Comparison of ENCODE assay signal across 8 cellular contexts in the genomic region with DNA sequence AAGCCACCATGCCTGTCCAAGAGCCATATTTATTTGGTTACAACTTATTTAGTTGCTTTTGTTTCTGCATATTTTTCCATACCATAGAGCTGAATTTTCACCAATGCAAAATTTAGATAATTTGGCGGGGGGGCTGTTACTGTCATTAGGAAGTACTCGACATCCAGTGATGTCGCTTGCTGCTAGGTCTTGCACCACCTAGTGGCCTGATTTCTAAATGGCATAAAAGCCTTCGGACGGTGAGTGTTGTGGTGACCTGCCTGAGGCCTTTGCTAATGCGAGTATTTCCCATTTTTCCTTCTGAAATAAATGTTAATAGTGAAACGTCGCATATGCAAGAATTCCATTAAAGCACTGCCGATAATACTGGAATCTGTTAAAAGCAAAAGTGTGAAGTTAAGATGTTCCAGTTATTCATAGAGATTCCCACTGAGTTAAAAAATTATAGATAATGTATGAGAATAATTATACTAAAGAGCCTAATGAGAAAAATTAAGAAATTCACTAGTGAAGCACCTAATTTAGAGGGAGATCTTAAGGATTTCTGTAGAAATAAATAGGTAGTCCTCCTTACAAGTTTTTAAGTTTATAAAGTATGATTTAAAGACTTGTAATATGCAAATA.
A peak's percentile ranks its signal among the peaks of the same experiment; 100 is the strongest.
DNase-seq lines count a peak whose midpoint lies in the region; ATAC-seq and TF ChIP-seq lines count a peak whose summit lies in the region.

No MANE protein-coding gene starts in this region.

- peaks cover 0 to 72% (median 0%) of the 10 kb centered on the region in 3 donors for H3K36me3 ChIP-seq in Peyer's patch
- H3K36me3 ChIP-seq in heart right ventricle: peaks cover 0 to 85% (median 23%) of the 10 kb centered on the region in 9 donors

- H3K4me3 ChIP-seq in Peyer's patch (no peak overlapping the region), heart right ventricle (no peak overlapping the region)

- TF ChIP-seq CTCF in Peyer's patch (IDR thresholded peaks at IDR 0.05): peak; percentile 27 to 82 (median 70)
- peak; percentile 58 to 84 (median 78) for TF ChIP-seq CTCF in heart right ventricle (IDR thresholded peaks at IDR 0.05)

- no peaks in the 10 kb centered on the region for H3K4me1 Mint-ChIP-seq in activated naive CD4-positive, alpha-beta T cell treated with anti-CD3 and anti-CD28 coated beads for 36 hours (ENCODE audit: low read depth)

- peak; percentile 57 for DNase-seq in Ammon's horn (ENCODE audit: low spot score)
- DNase-seq in HK-2 (ENCODE audit: unreplicated experiment): peak; percentile 41
- DNase-seq in Peyer's patch: peak in 2 of 3 donors; percentile 22 to 78
- DNase-seq in activated naive CD4-positive, alpha-beta T cell treated with anti-CD3 and anti-CD28 coated beads for 36 hours: peak; percentile 70
- peak in 1 of 2 donors; percentile 29 for DNase-seq in heart right ventricle
- peak; percentile 21 for DNase-seq in smooth muscle cell of the brain vasculature (ENCODE audit: low read depth, low spot score)

- TF ChIP-seq POLR2A in Peyer's patch (IDR thresholded peaks at IDR 0.05): no peak

- CTCF ChIA-PET in activated naive CD4-positive, alpha-beta T cell treated with anti-CD3 and anti-CD28 coated beads for 36 hours (lab: Charles Lee): interaction anchor here (0.8 to 3.8 kb wide), 12 partner anchors 10 to 351 kb away, joined by 3 to 15 read pairs (median 4); no protein-coding TSS in a partner anchor

- 49 to 50% methylated on average over 9 of the region's 9 CpGs for WGBS in heart right ventricle, 2 donors

- intact Hi-C loops in activated naive CD4-positive, alpha-beta T cell treated with anti-CD3 and anti-CD28 coated beads for 36 hours (cut with micrococcal nuclease): loop anchor here (1.0 kb wide), 2 partner anchors 280 to 341 kb away; no protein-coding TSS in a partner anchor
- intact Hi-C loops in heart right ventricle (cut with DNase I): loop anchor here in 1 of 10 donors (10.0 kb wide), 1 partner anchor 304 kb away; no protein-coding TSS in a partner anchor

- no peaks in the 10 kb centered on the region for H3K27me3 Mint-ChIP-seq in activated naive CD4-positive, alpha-beta T cell treated with anti-CD3 and anti-CD28 coated beads for 36 hours (ENCODE audit: low read depth)

- H3K4me1 ChIP-seq in Peyer's patch: no peaks in the 10 kb centered on the region
- H3K4me1 ChIP-seq in heart right ventricle: no peaks in the 10 kb centered on the region

- no peaks in the 10 kb centered on the region for H3K9me3 Mint-ChIP-seq in activated naive CD4-positive, alpha-beta T cell treated with anti-CD3 and anti-CD28 coated beads for 36 hours

- no peak overlapping the region for H3K4me3 Mint-ChIP-seq in activated naive CD4-positive, alpha-beta T cell treated with anti-CD3 and anti-CD28 coated beads for 36 hours

- H3K27ac ChIP-seq in Peyer's patch (no peak overlapping the region), heart right ventricle (no peak overlapping the region)

- H3K27ac Mint-ChIP-seq in activated naive CD4-positive, alpha-beta T cell treated with anti-CD3 and anti-CD28 coated beads for 36 hours: no peak overlapping the region

- H3K27me3 ChIP-seq in Peyer's patch: no peaks in the 10 kb centered on the region
- no peaks in the 10 kb centered on the region for H3K27me3 ChIP-seq in heart right ventricle

- ATAC-seq in GM18861 (IDR thresholded peaks at IDR 0.05; ENCODE audit: unreplicated experiment) (peak; percentile 64), heart right ventricle (peak in 4 of 8 donors; percentile 52 to 77 (median 58)), HG03457 (IDR thresholded peaks at IDR 0.05; ENCODE audit: unreplicated experiment) (no peak)

- H3K9me3 ChIP-seq in Peyer's patch: no peaks in the 10 kb centered on the region
- no peaks in the 10 kb centered on the region for H3K9me3 ChIP-seq in heart right ventricle

- H3K36me3 Mint-ChIP-seq in activated naive CD4-positive, alpha-beta T cell treated with anti-CD3 and anti-CD28 coated beads for 36 hours (ENCODE audit: low read depth): peaks cover 7% of the 10 kb centered on the region
